13 cellular contexts compared by ENCODE assay signal in genomic region chr14:35959835-35960234, GRCh38.
DNase-seq lines count a peak whose midpoint lies in the region; ATAC-seq and TF ChIP-seq lines count a peak whose summit lies in the region.
"Had no signal": no experiment of that assay in that cellular context is flagged by ENCODE, and none has a peak within 500 bp of the region (broad histone marks: within the 10 kb centered on the region; RNA-seq: fewer than 3 reads in every experiment).

No MANE protein-coding gene starts in this region.

- TF ChIP-seq CTCF in OCI-LY7 (conservative IDR thresholded peaks at IDR 0.05; ENCODE audit: low read length) (peak; percentile 30; the same call in 1 of the 2 replicates), kidney epithelial cell (IDR thresholded peaks at IDR 0.05; ENCODE audit: insufficient read depth, low read length, poor library complexity, severe bottlenecking) (peak; percentile 11), heart right ventricle (IDR thresholded peaks at IDR 0.05) (peak in 2 of 9 donors; percentile 11 to 19)

- no peak overlapping the region for H3K27ac ChIP-seq in OCI-LY7 (ENCODE audit: low read depth, low read length, poor library complexity, severe bottlenecking)
- no peak overlapping the region for H3K27ac ChIP-seq in heart right ventricle
- H3K27ac ChIP-seq: gastrocnemius medialis had no signal

- H3K4me2 ChIP-seq in OCI-LY7 (ENCODE audit: low read length) = no peak overlapping the region

- no peaks in the 10 kb centered on the region for H4K20me1 ChIP-seq in OCI-LY7 (ENCODE audit: insufficient read depth, low read length)

- no peak overlapping the region for H3K4me3 ChIP-seq in OCI-LY7 (ENCODE audit: low read depth, low read length, poor library complexity, severe bottlenecking)
- no peak overlapping the region for H3K4me3 ChIP-seq in kidney epithelial cell (ENCODE audit: low read depth, low read length)
- H3K4me3 ChIP-seq in heart right ventricle = no peak overlapping the region
- H3K4me3 ChIP-seq: gastrocnemius medialis, lung had no signal

- ATAC-seq in GM18861 (IDR thresholded peaks at IDR 0.05; ENCODE audit: unreplicated experiment) (peak; percentile 49), GM21367 (IDR thresholded peaks at IDR 0.05; ENCODE audit: unreplicated experiment) (no peak), heart right ventricle (no peak), GM18511 (IDR thresholded peaks at IDR 0.05; ENCODE audit: unreplicated experiment) (no peak)
- ATAC-seq: gastrocnemius medialis, right cardiac atrium had no signal

- no peaks in the 10 kb centered on the region for H3K36me3 ChIP-seq in OCI-LY7 (ENCODE audit: insufficient read depth, low read length)
- H3K36me3 ChIP-seq in kidney epithelial cell (ENCODE audit: control insufficient read depth, insufficient read depth, low read length) = no peaks in the 10 kb centered on the region
- H3K36me3 ChIP-seq in heart right ventricle = no peaks in the 10 kb centered on the region
- H3K36me3 ChIP-seq: gastrocnemius medialis had no signal

- H3K9me3 ChIP-seq in OCI-LY7 (ENCODE audit: low read length) = no peaks in the 10 kb centered on the region
- no peaks in the 10 kb centered on the region for H3K9me3 ChIP-seq in heart right ventricle
- H3K9me3 ChIP-seq: gastrocnemius medialis had no signal

- intact Hi-C loops in OCI-LY7 (cut with micrococcal nuclease; ENCODE audit: unreplicated experiment) = loop anchor here (5.0 kb wide), 1 partner anchor 107 kb away; no protein-coding TSS in a partner anchor
- intact Hi-C loops in heart right ventricle (cut with DNase I) = no loop called here

- CTCF ChIA-PET in OCI-LY7 (lab: Charles Lee; ENCODE audit: unreplicated experiment) = no interaction called here

- no peaks in the 10 kb centered on the region for H3K27me3 ChIP-seq in kidney epithelial cell (ENCODE audit: control insufficient read depth, insufficient read depth, low read length)
- peaks cover 0 to 6% (median 0%) of the 10 kb centered on the region in 7 donors for H3K27me3 ChIP-seq in heart right ventricle
- H3K27me3 ChIP-seq: gastrocnemius medialis had no signal

- BruUV-seq in OCI-LY7 (replicated peaks; lab: Mats Ljungman, UMichigan) = no TSS peak

- DNase-seq in Ammon's horn (ENCODE audit: low spot score) (peak; percentile 69), OCI-LY7 (ENCODE audit: low spot score) (no peak), kidney epithelial cell (ENCODE audit: low read depth) (no peak), heart right ventricle (no peak)
- DNase-seq in stimulated activated CD4-positive, alpha-beta T cell treated with anti-CD3 and anti-CD28 coated beads, Interleukin-4, amount 100 ng/mL, for 4 hours = no peak
- DNase-seq: endodermal cell; gastrocnemius medialis; right cardiac atrium; stimulated activated CD4-positive, alpha-beta T cell treated with anti-CD3 and anti-CD28 coated beads, Interleukin-1b, Interleukin-23, amount 100 ng/mL, for 48 hours had no signal

- POLR2A ChIA-PET in OCI-LY7 (lab: Charles Lee) = interaction anchor here (0.5 to 1.0 kb wide), 4 partner anchors 9 to 535 kb away, joined by 3 to 4 read pairs (median 3); no protein-coding TSS in a partner anchor

- H3K4me1 ChIP-seq in OCI-LY7 (ENCODE audit: insufficient read depth, low read length, poor library complexity, severe bottlenecking) = no peaks in the 10 kb centered on the region
- no peaks in the 10 kb centered on the region for H3K4me1 ChIP-seq in heart right ventricle
- H3K4me1 ChIP-seq: gastrocnemius medialis had no signal

- H3K9me2 ChIP-seq in OCI-LY7 (ENCODE audit: insufficient read depth, low read length) = no peaks in the 10 kb centered on the region

- no peak overlapping the region for H2AFZ ChIP-seq in OCI-LY7 (ENCODE audit: low read length)

- H3K79me2 ChIP-seq in OCI-LY7 (ENCODE audit: insufficient read depth, low read depth, low read length) = no peaks in the 10 kb centered on the region
